ENCODE assay signal across 8 cellular contexts in the genomic region with DNA sequence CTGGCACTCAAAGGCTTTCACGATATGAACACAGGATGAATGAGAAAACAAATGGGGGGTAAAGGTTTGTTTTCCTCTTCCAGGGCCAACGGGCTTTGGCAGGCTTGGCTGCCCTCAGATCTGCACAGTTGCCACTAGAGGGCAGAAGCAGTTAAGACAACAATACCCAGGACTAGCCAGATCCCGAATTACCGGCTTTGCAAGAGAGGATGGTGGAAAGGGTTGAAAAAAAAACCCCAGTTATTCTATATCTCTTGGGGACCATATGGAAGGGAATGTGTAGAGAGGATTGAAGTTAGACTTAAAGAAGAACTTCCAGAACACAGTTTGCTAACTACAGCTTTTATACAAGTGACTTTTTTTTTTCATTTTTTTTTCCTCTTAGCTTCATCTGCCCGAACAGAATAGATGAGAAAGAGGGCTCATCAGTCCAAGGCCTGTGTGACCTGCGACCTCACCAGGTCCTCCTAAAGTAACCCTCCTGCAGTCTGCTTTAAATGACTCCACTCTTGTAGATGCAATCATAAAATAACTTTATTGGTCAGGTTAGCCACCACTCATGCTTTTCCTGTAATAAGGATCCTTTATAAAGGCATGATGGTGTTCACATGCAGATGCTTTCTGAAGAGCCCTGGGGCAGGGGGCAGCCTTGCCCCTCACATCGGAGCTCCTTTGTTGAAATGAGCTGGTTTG. TPM values are rescaled to one million over a fixed set of nuclear protein-coding genes. Genes with fewer than 3 reads are reported as not detected.
DNase-seq lines count a peak whose midpoint lies in the region; ATAC-seq and TF ChIP-seq lines count a peak whose summit lies in the region.

No MANE protein-coding gene starts in this region.

- H3K4me1 Mint-ChIP-seq in Calu3 (ENCODE audit: low read depth, unreplicated experiment) = no peaks in the 10 kb centered on the region
- H3K4me1 Mint-ChIP-seq in chondrocyte (ENCODE audit: low read depth) = peaks cover 22% of the 10 kb centered on the region

- BruUV-seq in Calu3 (replicated peaks; lab: Mats Ljungman, UMichigan) = no TSS peak

- H3K27me3 Mint-ChIP-seq in Calu3 (ENCODE audit: unreplicated experiment) = peaks cover 87% of the 10 kb centered on the region
- H3K27me3 Mint-ChIP-seq in chondrocyte (ENCODE audit: low read depth) = peaks cover 5% of the 10 kb centered on the region

- DNase-seq in Calu3 (peak; percentile 77), NCI-H446 treated with DMSO at 0.1 percent for 48 hours (lab: John Stamatoyannopoulos, UW) (peak; percentile 78), chondrocyte (ENCODE audit: low spot score) (no peak), kidney tubule cell (ENCODE audit: low spot score) (peak; percentile 76)
- DNase-seq in activated CD4-positive, CD25-positive, alpha-beta regulatory T cell treated with anti-CD3 and anti-CD28 coated beads, Interleukin-2, amount 50 U/mL, for 16 hours (ENCODE audit: low read depth, low spot score) = peak; percentile 30
- DNase-seq in stimulated activated CD4-positive, alpha-beta T cell treated with anti-CD3 and anti-CD28 coated beads, Interleukin-4, amount 100 ng/mL, for 24 hours = peak; percentile 68

- intact Hi-C loops in Calu3 (cut with micrococcal nuclease; ENCODE audit: unreplicated experiment) = loop anchor here (1.0 to 5.0 kb wide), 3 partner anchors 67 to 363 kb away; no protein-coding TSS in a partner anchor

- H3K4me3 Mint-ChIP-seq in Calu3 (ENCODE audit: low read depth, unreplicated experiment) (no peak overlapping the region), chondrocyte (ENCODE audit: unreplicated experiment) (no peak overlapping the region)

- TF ChIP-seq CTCF in Calu3 (IDR thresholded peaks at IDR 0.05; ENCODE audit: unreplicated experiment) (peak; percentile 81), chondrocyte (IDR thresholded peaks at IDR 0.05) (peak; percentile 93)

- H3K9me3 Mint-ChIP-seq in Calu3 (ENCODE audit: low read depth, unreplicated experiment) = no peaks in the 10 kb centered on the region
- no peaks in the 10 kb centered on the region for H3K9me3 Mint-ChIP-seq in chondrocyte (ENCODE audit: low read depth)

- H3K36me3 Mint-ChIP-seq in Calu3 (ENCODE audit: insufficient read depth, unreplicated experiment) = peaks cover 5% of the 10 kb centered on the region
- H3K36me3 Mint-ChIP-seq in chondrocyte (ENCODE audit: low read depth) = no peaks in the 10 kb centered on the region

- H3K27ac Mint-ChIP-seq in Calu3 (ENCODE audit: unreplicated experiment) (no peak overlapping the region), chondrocyte (ENCODE audit: unreplicated experiment) (no peak overlapping the region)

- ATAC-seq in HG03280 (IDR thresholded peaks at IDR 0.05; ENCODE audit: unreplicated experiment) (peak; percentile 50), GM19463 (IDR thresholded peaks at IDR 0.05; ENCODE audit: unreplicated experiment) (no peak)

- CTCF ChIA-PET in Calu3 (lab: Charles Lee) = interaction anchor here (1.0 to 1.6 kb wide), 5 partner anchors 67 to 164 kb away, joined by 4 to 8 read pairs (median 6); no protein-coding TSS in a partner anchor

RNA-seq across cellular contexts. Expression of gene FMOD, which starts 10.7 kb away (rescaled TPM):
- not detected in 2 replicates for total RNA-seq in Calu3 (2022)
- 0.47 to 0.92 TPM (median 0.85 TPM) in 3 replicates for total RNA-seq in chondrocyte

RNA-seq across cellular contexts. Expression of gene BTG2, which starts 34.9 kb away (rescaled TPM):
- total RNA-seq in Calu3 (2022) = 2.7 and 4.9 TPM in 2 replicates
- 33.2 to 41.3 TPM (median 39.9 TPM) in 3 replicates for total RNA-seq in chondrocyte
